12 cellular contexts compared by ENCODE assay signal in genomic region chr2:121034551-121034950, GRCh38.
"Had no signal": no experiment of that assay in that cellular context is flagged by ENCODE, and none has a peak within 500 bp of the region (broad histone marks: within the 10 kb centered on the region; RNA-seq: fewer than 3 reads in every experiment).

No MANE protein-coding gene starts in this region.

- H3K27me3 ChIP-seq: ovary, uterus had no signal

- H3K9me3 ChIP-seq: ovary, uterus had no signal

- H3K36me3 ChIP-seq: ovary, uterus had no signal

- DNase-seq: effector memory CD8-positive, alpha-beta T cell; foreskin melanocyte; left colon; left ventricle myocardium superior; naive thymus-derived CD8-positive, alpha-beta T cell; ovary; right cardiac atrium; stimulated activated CD4-positive, alpha-beta T cell treated with anti-CD3 and anti-CD28 coated beads, Interleukin-2, amount 100 ng/mL, for 48 hours; stimulated activated naive CD4-positive, alpha-beta T cell treated with Interleukin-2 at 50 U/mL for 16 hours; uterus had no signal

- H3K4me1 ChIP-seq: uterus had no signal

- H3K27ac ChIP-seq: hepatocyte, ovary, uterus had no signal

- H3K4me3 ChIP-seq: hepatocyte, ovary, smooth muscle cell, uterus had no signal
